Comparison of ENCODE assay signal across 15 cellular contexts in genomic region chr11:131109256-131109655, GRCh38.
DNase-seq lines count a peak whose midpoint lies in the region; ATAC-seq lines count a peak whose summit lies in the region.
"Had no signal": no experiment of that assay in that cellular context is flagged by ENCODE, and none has a peak within 500 bp of the region (broad histone marks: within the 10 kb centered on the region; RNA-seq: fewer than 3 reads in every experiment).

No MANE protein-coding gene starts in this region.

- H3F3A ChIP-seq in GM23248 (ENCODE audit: insufficient read depth), result peaks cover 21% of the 10 kb centered on the region

- H3K79me2 ChIP-seq in GM23248 (ENCODE audit: insufficient read depth), result no peaks in the 10 kb centered on the region

- H3K9ac ChIP-seq in GM23248, result no peak overlapping the region

- in situ Hi-C loops in GM23248 (cut with MboI), result no loop called here

- peak; percentile 81 for DNase-seq in GM23248
- DNase-seq in SW480 (ENCODE audit: low spot score), result peak; percentile 7
- DNase-seq in glomerular visceral epithelial cell (ENCODE audit: extremely low spot score), result peak; percentile 32
- DNase-seq in activated T-cell treated with anti-CD3 and anti-CD28 coated beads, Interleukin-2, amount 50 U/mL, for 1 hour, result no peak
- DNase-seq in NCI-H2196 (lab: John Stamatoyannopoulos, UW; ENCODE audit: unreplicated experiment), result no peak
- DNase-seq: activated naive CD8-positive, alpha-beta T cell treated with anti-CD3 and anti-CD28 coated beads for 36 hours; DMS79; H7; heart left ventricle; NCI-H2029 treated with DMSO at 0.1 percent for 48 hours; NCI-H526 treated with DMSO at 0.1 percent for 48 hours; stimulated activated CD4-positive, alpha-beta T cell treated with anti-CD3 and anti-CD28 coated beads, Interleukin-12 subunit alpha, Interleukin-12 subunit beta, amount 100 ng/mL, for 4 hours had no signal

- WGBS in GM23248 (ENCODE audit: low coverage in 1 of 2, low lambda C conversion rate in 2 of 2, missing lambda C conversion rate in 2 of 2), 2 experiments, result 14 to 19% methylated on average over 4 of the region's 4 CpGs

- H3K4me1 ChIP-seq in GM23248 (ENCODE audit: insufficient read depth), result peaks cover 21% of the 10 kb centered on the region
- H3K4me1 ChIP-seq: heart left ventricle, suprapubic skin had no signal

- no peaks in the 10 kb centered on the region for H3K9me2 ChIP-seq in GM23248 (ENCODE audit: insufficient read depth)

- H3K27me3 ChIP-seq in GM23248 (replicated peaks; ENCODE audit: insufficient read depth), result no peaks in the 10 kb centered on the region

- H3K4me2 ChIP-seq in GM23248 (ENCODE audit: unreplicated experiment), result peak overlapping the region; percentile 30

- H4K20me1 ChIP-seq in GM23248 (ENCODE audit: insufficient read depth), result no peaks in the 10 kb centered on the region

- H2AFZ ChIP-seq in GM23248, result no peak overlapping the region

- no peak for ATAC-seq in GM18868 (IDR thresholded peaks at IDR 0.05; ENCODE audit: unreplicated experiment)
- no peak for ATAC-seq in GM18907 (IDR thresholded peaks at IDR 0.05; ENCODE audit: unreplicated experiment)
- ATAC-seq: heart left ventricle had no signal

- no peaks in the 10 kb centered on the region for H3K36me3 ChIP-seq in GM23248 (ENCODE audit: low read depth)
- H3K36me3 ChIP-seq: heart left ventricle, suprapubic skin had no signal

- no peaks in the 10 kb centered on the region for H3K9me3 ChIP-seq in GM23248 (ENCODE audit: low read depth)
- H3K9me3 ChIP-seq: suprapubic skin had no signal

- peak overlapping the region; percentile 26 for H3K27ac ChIP-seq in GM23248
- H3K27ac ChIP-seq: heart left ventricle, suprapubic skin had no signal

- H3K4me3 ChIP-seq in GM23248, result no peak overlapping the region
- H3K4me3 ChIP-seq: heart left ventricle, suprapubic skin had no signal

Comparison
In these comparisons a context has a peak if more than half of its experiments do, and no peak if none do; other contexts are left out.
1. DNase-seq: peak in GM23248 (single experiment), SW480 (single experiment) and glomerular visceral epithelial cell (single experiment); none in activated T-cell treated with anti-CD3 and anti-CD28 coated beads, Interleukin-2, amount 50 U/mL, for 1 hour (single experiment) and NCI-H2196 (single experiment).